In genomic region chr6:16291739-16292138, GRCh38 we compare ENCODE assay signal across 26 cellular contexts.
"Had no signal": no experiment of that assay in that cellular context is flagged by ENCODE, and none has a peak within 500 bp of the region (broad histone marks: within the 10 kb centered on the region; RNA-seq: fewer than 3 reads in every experiment).

No MANE protein-coding gene starts in this region.

- H3K36me3 ChIP-seq: left lung, pancreas, prostate gland, right lobe of liver, thyroid gland, transverse colon, vagina had no signal

- H2AFZ ChIP-seq: hepatocyte had no signal

- H3K9me3 ChIP-seq: left lung, lower lobe of right lung, pancreas, prostate gland, right lobe of liver, stomach, testis, thyroid gland, transverse colon, upper lobe of left lung, vagina had no signal

- H3K27ac ChIP-seq: hepatocyte, left lung, lower lobe of right lung, pancreas, prostate gland, right lobe of liver, skin epidermis, stomach, testis, thyroid gland, transverse colon, upper lobe of left lung, vagina had no signal

- H3K4me1 ChIP-seq: left lung, lower lobe of right lung, pancreas, prostate gland, right lobe of liver, stomach, testis, transverse colon, upper lobe of left lung, vagina had no signal

- H3K27me3 ChIP-seq: hepatocyte, left lung, pancreas, right lobe of liver, stomach, testis, thyroid gland, transverse colon, upper lobe of left lung, vagina had no signal

- H3K79me2 ChIP-seq: hepatocyte had no signal

- DNase-seq: left colon; left lung; lower lobe of right lung; mammary epithelial cell; mesenchymal stem cell; naive thymus-derived CD8-positive, alpha-beta T cell; nucleus accumbens; pancreas; posterior cingulate gyrus; right lobe of liver; stimulated activated CD4-positive, alpha-beta T cell treated with anti-CD3 and anti-CD28 coated beads, Interleukin-12 subunit alpha, Interleukin-12 subunit beta, amount 100 ng/mL, for 4 hours; stimulated activated CD4-positive, alpha-beta T cell treated with anti-CD3 and anti-CD28 coated beads, Interleukin-15, amount 100 ng/mL, for 24 hours; stimulated activated CD4-positive, alpha-beta T cell treated with anti-CD3 and anti-CD28 coated beads, Interleukin-2, amount 100 ng/mL, for 24 hours; stimulated activated CD4-positive, alpha-beta T cell treated with anti-CD3 and anti-CD28 coated beads, Interleukin-4, amount 100 ng/mL, for 1 hour; stimulated activated naive B cell treated with anti-CD40 and anti-IgM and Interleukin-4, amounts not matched to agents 10 μg/mL and 1 μg/mL and 100 μg/mL, for 72 hours; stimulated activated naive CD8-positive, alpha-beta T cell treated with anti-CD3 and anti-CD28 coated beads, Interleukin-15, Interleukin-2, amounts not matched to agents 100 U/mL and 50 U/mL, for 24 hours; stomach; testis; transverse colon; upper lobe of left lung had no signal

- FAIRE-seq: keratinocyte, pancreas had no signal

- H3K4me3 ChIP-seq: hepatocyte, left lung, lower lobe of right lung, pancreas, prostate gland, right lobe of liver, skin epidermis, stomach, testis, thyroid gland, transverse colon, upper lobe of left lung, vagina had no signal

- H3K4me2 ChIP-seq: hepatocyte had no signal

- ATAC-seq: left colon; left lung; lower lobe of right lung; naive thymus-derived CD8-positive, alpha-beta T cell; right lobe of liver; stimulated activated naive B cell treated with anti-CD40 and anti-IgM and Interleukin-4, amounts not matched to agents 10 μg/mL and 1 μg/mL and 100 μg/mL, for 72 hours; stimulated activated naive CD8-positive, alpha-beta T cell treated with anti-CD3 and anti-CD28 coated beads, Interleukin-15, Interleukin-2, amounts not matched to agents 100 U/mL and 50 U/mL, for 24 hours had no signal
